ENCODE assay signal across 13 cellular contexts in the genomic region with DNA sequence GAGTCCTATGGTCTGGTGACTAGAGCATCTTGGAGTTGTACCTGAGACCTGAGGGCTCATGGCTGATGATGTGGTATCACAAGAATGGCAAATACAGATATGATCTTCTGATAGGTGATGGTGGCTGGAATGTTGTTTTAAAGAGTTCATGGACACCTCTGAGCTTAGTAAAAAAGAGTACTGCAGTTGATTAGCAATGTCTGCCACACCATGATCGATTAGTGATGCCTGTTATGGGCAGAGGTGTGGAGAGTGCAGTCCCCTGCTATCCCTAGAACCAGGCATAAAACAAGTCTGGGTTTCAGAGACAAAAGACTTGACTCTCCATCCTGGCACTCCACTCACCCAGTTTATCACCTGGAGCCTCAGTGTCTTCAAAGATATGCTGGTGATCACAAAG. TPM values are rescaled to one million over a fixed set of nuclear protein-coding genes. Genes with fewer than 3 reads are reported as not detected.
DNase-seq lines count a peak whose midpoint lies in the region; ATAC-seq and TF ChIP-seq lines count a peak whose summit lies in the region.
"Had no signal": no experiment of that assay in that cellular context is flagged by ENCODE, and none has a peak within 500 bp of the region (broad histone marks: within the 10 kb centered on the region; RNA-seq: fewer than 3 reads in every experiment).

No MANE protein-coding gene starts in this region.

- H2BK120ac ChIP-seq in trophoblast cell (ENCODE audit: insufficient read depth, low read length, poor library complexity): no peak overlapping the region

- H2BK12ac ChIP-seq in trophoblast cell (ENCODE audit: low read length): no peak overlapping the region

- no peak overlapping the region for H4K12ac ChIP-seq in trophoblast cell (ENCODE audit: low read depth, low read length)

- WGBS in trophoblast cell (ENCODE audit: extremely low coverage, insufficient coverage, insufficient read length): no CpG with 5 or more reads among the region's 1 CpG

- H3K9me3 ChIP-seq in trophoblast cell (ENCODE audit: insufficient read depth, low read depth, low read length): no peaks in the 10 kb centered on the region
- no peaks in the 10 kb centered on the region for H3K9me3 ChIP-seq in lower lobe of right lung
- H3K9me3 ChIP-seq: SJSA1 had no signal

- no peak overlapping the region for H3K27ac ChIP-seq in trophoblast cell (ENCODE audit: low read depth, low read length)
- H3K27ac ChIP-seq in lower lobe of right lung: no peak overlapping the region
- H3K27ac ChIP-seq: SJSA1 had no signal

- no peak overlapping the region for H3K23ac ChIP-seq in trophoblast cell (ENCODE audit: low read length)

- no peak overlapping the region for H3K14ac ChIP-seq in trophoblast cell (ENCODE audit: low read length)

- no peak for ATAC-seq in HG03342 (IDR thresholded peaks at IDR 0.05; ENCODE audit: unreplicated experiment)
- no peak for ATAC-seq in HG02884 (IDR thresholded peaks at IDR 0.05; ENCODE audit: unreplicated experiment)
- ATAC-seq in lower lobe of right lung: no peak
- ATAC-seq: right cardiac atrium had no signal

- no peaks in the 10 kb centered on the region for H3K9me3 Mint-ChIP-seq in activated CD4-positive, alpha-beta T cell treated with anti-CD3 and anti-CD28 coated beads, Interleukin-2, amount 10 ng/mL, durations not matched to agents 24 days and 14 days
- no peaks in the 10 kb centered on the region for H3K9me3 Mint-ChIP-seq in activated naive CD8-positive, alpha-beta T cell treated with anti-CD3 and anti-CD28 coated beads for 36 hours

- peaks cover 3% of the 10 kb centered on the region for H3K27me3 Mint-ChIP-seq in activated CD4-positive, alpha-beta T cell treated with anti-CD3 and anti-CD28 coated beads, Interleukin-2, amount 10 ng/mL, durations not matched to agents 24 days and 14 days
- peaks cover 11% of the 10 kb centered on the region for H3K27me3 Mint-ChIP-seq in activated naive CD8-positive, alpha-beta T cell treated with anti-CD3 and anti-CD28 coated beads for 36 hours

- no peaks in the 10 kb centered on the region for H3K79me1 ChIP-seq in trophoblast cell (ENCODE audit: low read length)

- no peaks in the 10 kb centered on the region for H3K36me3 Mint-ChIP-seq in activated CD4-positive, alpha-beta T cell treated with anti-CD3 and anti-CD28 coated beads, Interleukin-2, amount 10 ng/mL, durations not matched to agents 24 days and 14 days (ENCODE audit: low read depth)
- no peaks in the 10 kb centered on the region for H3K36me3 Mint-ChIP-seq in activated naive CD8-positive, alpha-beta T cell treated with anti-CD3 and anti-CD28 coated beads for 36 hours

- H2AK5ac ChIP-seq in trophoblast cell (ENCODE audit: low read length): no peak overlapping the region

- H3K4me2 ChIP-seq in trophoblast cell (ENCODE audit: low read length): no peak overlapping the region

- peak overlapping the region; percentile 25 for H3K4me3 Mint-ChIP-seq in activated CD4-positive, alpha-beta T cell treated with anti-CD3 and anti-CD28 coated beads, Interleukin-2, amount 10 ng/mL, durations not matched to agents 24 days and 14 days
- peak overlapping the region; percentile 3 for H3K4me3 Mint-ChIP-seq in activated naive CD8-positive, alpha-beta T cell treated with anti-CD3 and anti-CD28 coated beads for 36 hours

- H3K18ac ChIP-seq in trophoblast cell (ENCODE audit: low read length): no peak overlapping the region

- TF ChIP-seq CTCF in lower lobe of right lung (IDR thresholded peaks at IDR 0.05): no peak

- H3K4me1 Mint-ChIP-seq in activated CD4-positive, alpha-beta T cell treated with anti-CD3 and anti-CD28 coated beads, Interleukin-2, amount 10 ng/mL, durations not matched to agents 24 days and 14 days: peaks cover 22% of the 10 kb centered on the region
- peaks cover 17% of the 10 kb centered on the region for H3K4me1 Mint-ChIP-seq in activated naive CD8-positive, alpha-beta T cell treated with anti-CD3 and anti-CD28 coated beads for 36 hours

- no peaks in the 10 kb centered on the region for H3K79me2 ChIP-seq in trophoblast cell (ENCODE audit: control insufficient read depth, insufficient read depth, low read length, poor library complexity)

- H4K8ac ChIP-seq in trophoblast cell (ENCODE audit: low read depth, low read length): no peak overlapping the region

- H4K91ac ChIP-seq in trophoblast cell (ENCODE audit: low read depth, low read length): no peak overlapping the region

- H3K27me3 ChIP-seq in trophoblast cell (ENCODE audit: insufficient read depth, low read length): no peaks in the 10 kb centered on the region
- no peaks in the 10 kb centered on the region for H3K27me3 ChIP-seq in lower lobe of right lung (ENCODE audit: low read depth)
- H3K27me3 ChIP-seq: SJSA1 had no signal

- DNase-seq in activated CD4-positive, alpha-beta T cell treated with anti-CD3 and anti-CD28 coated beads, Interleukin-2, amount 10 ng/mL, durations not matched to agents 24 days and 14 days: peak; percentile 66
- no peak for DNase-seq in activated CD4-positive, alpha-beta T cell treated with anti-CD3 and anti-CD28 coated beads, Interleukin-2, amount 50 U/mL, for 1 hour
- DNase-seq in M059J (ENCODE audit: low read depth) (peak; percentile 11), trophoblast cell (peak; percentile 76 to 94), lower lobe of right lung (no peak)
- DNase-seq in activated naive CD8-positive, alpha-beta T cell treated with anti-CD3 and anti-CD28 coated beads for 36 hours: no peak
- DNase-seq: GDM1, right cardiac atrium had no signal

- H2AFZ ChIP-seq in trophoblast cell (ENCODE audit: insufficient read depth, low read length, poor library complexity): no peak overlapping the region

- no peak overlapping the region for H3K4me3 ChIP-seq in trophoblast cell (ENCODE audit: low read depth, low read length)
- no peak overlapping the region for H3K4me3 ChIP-seq in lower lobe of right lung
- H3K4me3 ChIP-seq: SJSA1 had no signal

- H3K4me1 ChIP-seq in trophoblast cell (ENCODE audit: control insufficient read depth in 1 of 2, insufficient read depth in 2 of 2, low read length in 2 of 2) (no peaks in the 10 kb centered on the region), lower lobe of right lung (peaks cover 32% of the 10 kb centered on the region)

- intact Hi-C loops in activated CD4-positive, alpha-beta T cell treated with anti-CD3 and anti-CD28 coated beads, Interleukin-2, amount 10 ng/mL, durations not matched to agents 24 days and 14 days (cut with micrococcal nuclease): no loop called here
- intact Hi-C loops in lower lobe of right lung (cut with DNase I): no loop called here

- no peaks in the 10 kb centered on the region for H3K36me3 ChIP-seq in trophoblast cell (ENCODE audit: control insufficient read depth in 1 of 2, insufficient read depth in 2 of 2, low read length in 2 of 2)
- H3K36me3 ChIP-seq in lower lobe of right lung: no peaks in the 10 kb centered on the region
- H3K36me3 ChIP-seq: SJSA1 had no signal

- H3K27ac Mint-ChIP-seq in activated CD4-positive, alpha-beta T cell treated with anti-CD3 and anti-CD28 coated beads, Interleukin-2, amount 10 ng/mL, durations not matched to agents 24 days and 14 days: peak overlapping the region; percentile 72
- H3K27ac Mint-ChIP-seq in activated naive CD8-positive, alpha-beta T cell treated with anti-CD3 and anti-CD28 coated beads for 36 hours: peak overlapping the region; percentile 73

- H2BK5ac ChIP-seq in trophoblast cell (ENCODE audit: low read depth, low read length, poor library complexity): no peak overlapping the region

- H3K4ac ChIP-seq in trophoblast cell (ENCODE audit: low read depth, low read length): no peak overlapping the region

- H3K9ac ChIP-seq in trophoblast cell (ENCODE audit: low read length): no peak overlapping the region

RNA-seq across cellular contexts. Expression of gene BATF2, which starts 1.4 kb away (rescaled TPM):
- 0.09 TPM in 1 of 2 replicates, not detected in the other for total RNA-seq in activated CD4-positive, alpha-beta T cell treated with anti-CD3 and anti-CD28 coated beads, Interleukin-2, amount 10 ng/mL, durations not matched to agents 24 days and 14 days
- 5.9 and 6.2 TPM in 2 replicates for total RNA-seq in M059J (2014; rRNA removed; shearing (Covaris generic))
- under 1 TPM in 1 of 2 experiments, not detected in 1; 0.08 TPM for total RNA-seq in activated naive CD8-positive, alpha-beta T cell treated with anti-CD3 and anti-CD28 coated beads for 36 hours
- 0.03 TPM in 1 of 2 replicates, not detected in the other for polyA plus RNA-seq in trophoblast cell (2013)
- total RNA-seq in lower lobe of right lung: 8.6 TPM
- total RNA-seq: activated CD8-positive, alpha-beta memory T cell treated with anti-CD3 and anti-CD28 coated beads for 36 hours; SJSA1 had no signal

RNA-seq across cellular contexts. Expression of gene ARL2, which starts 15.8 kb away (rescaled TPM):
- 78.8 and 87.9 TPM in 2 replicates for total RNA-seq in activated CD4-positive, alpha-beta T cell treated with anti-CD3 and anti-CD28 coated beads, Interleukin-2, amount 10 ng/mL, durations not matched to agents 24 days and 14 days
- 137 and 169 TPM in 2 replicates for total RNA-seq in M059J (2014; rRNA removed; shearing (Covaris generic))
- total RNA-seq in activated naive CD8-positive, alpha-beta T cell treated with anti-CD3 and anti-CD28 coated beads for 36 hours: 100 to 1,000 TPM; 114 TPM
- 81.8 and 87.0 TPM in 2 replicates for polyA plus RNA-seq in trophoblast cell (2013)
- 74.1 TPM for total RNA-seq in lower lobe of right lung

RNA-seq across cellular contexts. Expression of gene MAJIN, which starts 26.2 kb away (rescaled TPM):
- 0.71 TPM in 1 of 2 replicates, not detected in the other for total RNA-seq in activated CD4-positive, alpha-beta T cell treated with anti-CD3 and anti-CD28 coated beads, Interleukin-2, amount 10 ng/mL, durations not matched to agents 24 days and 14 days
- not detected in 2 replicates for total RNA-seq in M059J (2014; rRNA removed; shearing (Covaris generic))
- total RNA-seq in activated naive CD8-positive, alpha-beta T cell treated with anti-CD3 and anti-CD28 coated beads for 36 hours: under 1 TPM in 1 of 2 experiments, not detected in 1; 0.14 TPM
- not detected in 2 replicates for polyA plus RNA-seq in trophoblast cell (2013)
- not detected for total RNA-seq in lower lobe of right lung
- total RNA-seq: activated CD8-positive, alpha-beta memory T cell treated with anti-CD3 and anti-CD28 coated beads for 36 hours; mesenteric fat pad; right cardiac atrium; SJSA1 had no signal
- polyA plus RNA-seq: right cardiac atrium had no signal

RNA-seq across cellular contexts. Expression of gene SNX15, which starts 29.1 kb away (rescaled TPM):
- total RNA-seq in activated CD4-positive, alpha-beta T cell treated with anti-CD3 and anti-CD28 coated beads, Interleukin-2, amount 10 ng/mL, durations not matched to agents 24 days and 14 days: 15.9 and 17.9 TPM in 2 replicates
- 17.8 and 18.3 TPM in 2 replicates for total RNA-seq in M059J (2014; rRNA removed; shearing (Covaris generic))
- 1 to 10 TPM; 7.3 to 9.0 TPM for total RNA-seq in activated naive CD8-positive, alpha-beta T cell treated with anti-CD3 and anti-CD28 coated beads for 36 hours
- 14.6 and 14.9 TPM in 2 replicates for polyA plus RNA-seq in trophoblast cell (2013)
- total RNA-seq in lower lobe of right lung: 25.4 TPM

RNA-seq across cellular contexts. Expression of gene SAC3D1, which starts 42.9 kb away (rescaled TPM):
- total RNA-seq in activated CD4-positive, alpha-beta T cell treated with anti-CD3 and anti-CD28 coated beads, Interleukin-2, amount 10 ng/mL, durations not matched to agents 24 days and 14 days: 16.3 and 18.0 TPM in 2 replicates
- total RNA-seq in M059J (2014; rRNA removed; shearing (Covaris generic)): 11.8 and 20.0 TPM in 2 replicates
- 10 to 100 TPM; 16.2 to 17.3 TPM for total RNA-seq in activated naive CD8-positive, alpha-beta T cell treated with anti-CD3 and anti-CD28 coated beads for 36 hours
- polyA plus RNA-seq in trophoblast cell (2013): 12.0 TPM in 2 replicates
- 12.6 TPM for total RNA-seq in lower lobe of right lung

Comparison
In these comparisons a context has a peak if more than half of its experiments do, and no peak if none do; other contexts are left out.
1. DNase-seq: peak in activated CD4-positive, alpha-beta T cell treated with anti-CD3 and anti-CD28 coated beads, Interleukin-2, amount 10 ng/mL, durations not matched to agents 24 days and 14 days (single experiment), M059J (single experiment) and trophoblast cell (2 of 2); none in activated CD4-positive, alpha-beta T cell treated with anti-CD3 and anti-CD28 coated beads, Interleukin-2, amount 50 U/mL, for 1 hour (single experiment), activated naive CD8-positive, alpha-beta T cell treated with anti-CD3 and anti-CD28 coated beads for 36 hours (single experiment) and lower lobe of right lung (single experiment).